Comparison of ENCODE assay signal across 8 cellular contexts in genomic region chrX:101408530-101408836, GRCh38. TPM values are rescaled to one million over a fixed set of nuclear protein-coding genes. Genes with fewer than 3 reads are reported as not detected.
A peak's percentile ranks its signal among the peaks of the same experiment; 100 is the strongest.
DNase-seq lines count a peak whose midpoint lies in the region; ATAC-seq, FAIRE-seq and TF ChIP-seq lines count a peak whose summit lies in the region.

No MANE protein-coding gene starts in this region.

- peaks cover 19% of the 10 kb centered on the region for H3K4me1 Mint-ChIP-seq in nephron progenitor cell

- FAIRE-seq in GM12891 (lab: Jason Lieb, UNC) = no peak

- ATAC-seq in GM21737 (IDR thresholded peaks at IDR 0.05; ENCODE audit: unreplicated experiment) = no peak

- TF ChIP-seq POLR2A in GM12891 (IDR thresholded peaks at IDR 0.05; ENCODE audit: low read depth, low read length) = 0 out of 2 replicates have a peak, but pooled peaks have one; percentile 66

- peak overlapping the region; percentile 93 for H3K9ac ChIP-seq in KMS-11
- peak overlapping the region; percentile 80 to 82 for H3K9ac ChIP-seq in duodenal mucosa (ENCODE audit: low read depth in 1 of 2, low read length in 2 of 2)

- H3K4me1 ChIP-seq in KMS-11 (ENCODE audit: low read depth, poor library complexity, severe bottlenecking) = peaks cover 13% of the 10 kb centered on the region
- H3K4me1 ChIP-seq in duodenal mucosa (ENCODE audit: control insufficient read depth in 1 of 2, insufficient read depth in 2 of 2, low read length in 2 of 2) = peaks cover 6 to 7% of the 10 kb centered on the region in 2 donors

- H3K27me3 ChIP-seq in KMS-11 (ENCODE audit: insufficient read depth, low read depth) (no peaks in the 10 kb centered on the region), duodenal mucosa (ENCODE audit: control insufficient read depth in 1 of 2, insufficient read depth in 2 of 2, low read length in 2 of 2) (no peaks in the 10 kb centered on the region)

- peak overlapping the region; percentile 95 for H3K4me3 Mint-ChIP-seq in nephron progenitor cell

- no peaks in the 10 kb centered on the region for H4K20me1 ChIP-seq in KMS-11 (ENCODE audit: insufficient read depth)

- H3K27ac ChIP-seq in KMS-11 (peak overlapping the region; percentile 91), duodenal mucosa (ENCODE audit: low read depth, low read length) (peak overlapping the region; percentile 89)

- peak overlapping the region; percentile 100 for H3K27ac Mint-ChIP-seq in nephron progenitor cell

- peaks cover 50% of the 10 kb centered on the region for H3K9me3 Mint-ChIP-seq in nephron progenitor cell

- H3K27me3 Mint-ChIP-seq in nephron progenitor cell (ENCODE audit: low read depth, poor library complexity) = no peaks in the 10 kb centered on the region

- peak overlapping the region; percentile 78 for H3K4me2 ChIP-seq in KMS-11

- in situ Hi-C loops in GM13977 (cut with MboI; ENCODE audit: low pct_unique_long_range_greater_than_20kb, low sequenced_read_pairs, unreplicated experiment) = no loop called here

- peaks cover 58% of the 10 kb centered on the region for H3K79me2 ChIP-seq in KMS-11 (ENCODE audit: insufficient read depth, low read depth)

- no peaks in the 10 kb centered on the region for H3K36me3 ChIP-seq in KMS-11 (ENCODE audit: insufficient read depth)
- peaks cover 0 to 13% of the 10 kb centered on the region in 2 donors for H3K36me3 ChIP-seq in duodenal mucosa (ENCODE audit: control insufficient read depth in 1 of 2, insufficient read depth in 2 of 2, low read length in 2 of 2)

- no peak for TF ChIP-seq CTCF in KMS-11 (conservative IDR thresholded peaks at IDR 0.05; ENCODE audit: low read depth, low read length)
- TF ChIP-seq CTCF in nephron progenitor cell (IDR thresholded peaks at IDR 0.05) = no peak
- no peak for TF ChIP-seq CTCF in GM13977 (IDR thresholded peaks at IDR 0.05; ENCODE audit: extremely low read depth, insufficient read depth, missing control alignments)

- peak overlapping the region; percentile 42; the same call in 1 of the 2 replicates for H2AFZ ChIP-seq in KMS-11 (ENCODE audit: low read depth)

- no peak for DNase-seq in GM12891 (ENCODE audit: insufficient read length, low spot score)
- DNase-seq in nephron progenitor cell = no peak
- DNase-seq in GM13977 (ENCODE audit: low spot score) = no peak
- no peak for DNase-seq in activated CD8-positive, alpha-beta memory T cell treated with anti-CD3 and anti-CD28 coated beads for 24 hours
- no peak for DNase-seq in NCI-H2081 treated with DMSO at 0.1 percent for 48 hours (lab: John Stamatoyannopoulos, UW)

- no peaks in the 10 kb centered on the region for H3K9me3 ChIP-seq in duodenal mucosa (ENCODE audit: control insufficient read depth in 1 of 2, low read length in 2 of 2)

- H3K4me3 ChIP-seq in KMS-11 (IDR thresholded peaks at IDR 0.05; ENCODE audit: insufficient read depth, low read depth, low read length) (no peak overlapping the region), duodenal mucosa (ENCODE audit: low read depth in 1 of 2, low read length in 2 of 2) (peak overlapping the region; percentile 82 to 94)

- peaks cover 21% of the 10 kb centered on the region for H3K36me3 Mint-ChIP-seq in nephron progenitor cell (ENCODE audit: low read depth)

TF ChIP-seq in GM12891, 5 proteins besides CTCF, POLR2A, EP300 and RAD21:
- TF ChIP-seq POLR2AphosphoS5 (IDR thresholded peaks at IDR 0.05; ENCODE audit: low read depth, low read length) = no peak
- no peak for TF ChIP-seq SPI1 (IDR thresholded peaks at IDR 0.05; ENCODE audit: low read depth, low read length)
- TF ChIP-seq TAF1 (IDR thresholded peaks at IDR 0.05; ENCODE audit: low read depth, low read length) = no peak
- no peak for TF ChIP-seq PAX5 (IDR thresholded peaks at IDR 0.05; ENCODE audit: insufficient read depth, low read length, severe bottlenecking)
- no peak for TF ChIP-seq POU2F2 (IDR thresholded peaks at IDR 0.05; ENCODE audit: low read depth, low read length)

RNA-seq across cellular contexts. Expression of gene HNRNPH2, which starts 0.5 kb away (rescaled TPM):
- polyA plus RNA-seq in GM12891 (2012; ENCODE audit: low read depth, missing spikeins) = 41.6 TPM

RNA-seq across cellular contexts. Expression of gene GLA, which starts 0.8 kb away (rescaled TPM):
- 20.4 TPM for polyA plus RNA-seq in GM12891 (2012; ENCODE audit: low read depth, missing spikeins)

RNA-seq across cellular contexts. Expression of gene RPL36A, which starts 17.7 kb away (rescaled TPM):
- 4,192 TPM for polyA plus RNA-seq in GM12891 (2012; ENCODE audit: low read depth, missing spikeins)

RNA-seq across cellular contexts. Expression of gene BTK, which starts 22.5 kb away (rescaled TPM):
- 85.4 TPM for polyA plus RNA-seq in GM12891 (2012; ENCODE audit: low read depth, missing spikeins)

RNA-seq across cellular contexts. Expression of gene TIMM8A, which starts 59.9 kb away (rescaled TPM):
- polyA plus RNA-seq in GM12891 (2012; ENCODE audit: low read depth, missing spikeins) = 21.5 TPM
